In genomic region chr13:113736258-113736731, GRCh38 we compare ENCODE assay signal across 21 cellular contexts. TPM values are rescaled to one million over a fixed set of nuclear protein-coding genes. Genes with fewer than 3 reads are reported as not detected.
A peak's percentile ranks its signal among the peaks of the same experiment; 100 is the strongest.
DNase-seq lines count a peak whose midpoint lies in the region; ATAC-seq lines count a peak whose summit lies in the region.
"Had no signal": no experiment of that assay in that cellular context is flagged by ENCODE, and none has a peak within 500 bp of the region (broad histone marks: within the 10 kb centered on the region; RNA-seq: fewer than 3 reads in every experiment).

No MANE protein-coding gene starts in this region.

- H3K4me3 ChIP-seq in aorta (ENCODE audit: low read length in 2 of 2): no peak overlapping the region
- H3K4me3 ChIP-seq: PC-9 had no signal

- H3K9me3 ChIP-seq in aorta (ENCODE audit: control insufficient read depth, low read length): no peaks in the 10 kb centered on the region
- H3K9me3 ChIP-seq: SK-N-SH had no signal

- DNase-seq in Right ventricle myocardium inferior (ENCODE audit: missing footprints) (peak; percentile 63), left cardiac atrium (no peak), NOMO-1 treated with DMSO at 0.1 percent for 48 hours (lab: John Stamatoyannopoulos, UW; ENCODE audit: unreplicated experiment) (peak; percentile 72), left colon (peak; percentile 52 to 54), aorta (peak; percentile 32 to 40), Kasumi-1 (lab: John Stamatoyannopoulos, UW) (no peak), NCI-H526 (lab: John Stamatoyannopoulos, UW) (no peak)
- no peak for DNase-seq in stimulated activated CD4-positive, alpha-beta T cell treated with anti-CD3 and anti-CD28 coated beads, Interleukin-12 subunit alpha, Interleukin-12 subunit beta, amount 100 ng/mL, for 4 hours
- DNase-seq: 8988T, COR-L47, DMS153, EL, H7, Karpas-422, NCI-H146, NCI-H2107, NCI-H226, NCI-H526 treated with DMSO at 0.1 percent for 48 hours, PC-9, SK-N-SH had no signal

- no peaks in the 10 kb centered on the region for H3K4me1 ChIP-seq in aorta (ENCODE audit: control insufficient read depth in 1 of 2, insufficient read depth in 2 of 2, low read length in 2 of 2)

- H3K36me3 ChIP-seq in aorta (ENCODE audit: control insufficient read depth in 1 of 2, insufficient read depth in 2 of 2, low read length in 1 of 2): no peaks in the 10 kb centered on the region

- H3K27me3 ChIP-seq in aorta (ENCODE audit: control insufficient read depth in 1 of 2, insufficient read depth in 2 of 2, low read length in 1 of 2): no peaks in the 10 kb centered on the region

- ATAC-seq in Right ventricle myocardium inferior (no peak), left cardiac atrium (no peak), left colon (peak; percentile 84), aorta (ENCODE audit: low FRiP score) (no peak)

- intact Hi-C loops in Right ventricle myocardium inferior (cut with DNase I): no loop called here
- intact Hi-C loops in left cardiac atrium (cut with DNase I): no loop called here
- intact Hi-C loops in left colon (cut with DNase I, micrococcal nuclease): no loop called here
- intact Hi-C loops in aorta (cut with DNase I): no loop called here

- 80 to 81% methylated on average over 10 of the region's 10 CpGs for WGBS in aorta, 2 donors

- no peak overlapping the region for H3K27ac ChIP-seq in aorta (ENCODE audit: low read depth in 1 of 2, low read length in 2 of 2)
- H3K27ac ChIP-seq: C4-2B, PC-9 had no signal

RNA-seq across cellular contexts. Expression of gene TMEM255B, which starts 22.7 kb away (rescaled TPM):
- 9.8 TPM for total RNA-seq in Right ventricle myocardium inferior
- 10 to 100 TPM; 10.5 to 14.1 TPM for total RNA-seq in left cardiac atrium
- total RNA-seq in left colon: 1 to 10 TPM; 1.9 to 2.4 TPM
- 10 to 100 TPM; 36.6 to 67.3 TPM for total RNA-seq in aorta
- polyA plus RNA-seq in aorta: 1 to 10 TPM in 1 of 2 donors, under 1 TPM in 1; 0.63 to 4.3 TPM

Comparison
In these comparisons a context has a peak if more than half of its experiments do, and no peak if none do; other contexts are left out.
1. DNase-seq: peak in Right ventricle myocardium inferior (single experiment), NOMO-1 treated with DMSO at 0.1 percent for 48 hours (single experiment), left colon (2 of 2) and aorta (2 of 2); none in left cardiac atrium (single experiment), Kasumi-1 (0 of 2), stimulated activated CD4-positive, alpha-beta T cell treated with anti-CD3 and anti-CD28 coated beads, Interleukin-12 subunit alpha, Interleukin-12 subunit beta, amount 100 ng/mL, for 4 hours (single experiment) and NCI-H526 (0 of 2).